ENCODE assay signal across 8 cellular contexts in genomic region chr2:84904717-84905174, GRCh38. TPM values are rescaled to one million over a fixed set of nuclear protein-coding genes. Genes with fewer than 3 reads are reported as not detected.
DNase-seq lines count a peak whose midpoint lies in the region; ATAC-seq, FAIRE-seq and TF ChIP-seq lines count a peak whose summit lies in the region.

No MANE protein-coding gene starts in this region.

- WGBS in mesendoderm (ENCODE audit: extremely low coverage, insufficient coverage, low lambda C conversion rate), result no CpG with 5 or more reads among the region's 21 CpGs
- WGBS in thyroid gland, 2 donors, result 0 to 1% methylated on average over 21 of the region's 21 CpGs

- H3K27ac Mint-ChIP-seq in T-helper 17 cell, result peak overlapping the region; percentile 84

- peaks cover 22% of the 10 kb centered on the region for H3K4me1 ChIP-seq in effector memory CD4-positive, alpha-beta T cell (ENCODE audit: control insufficient read depth, insufficient read depth, low read length, poor library complexity, severe bottlenecking)
- no peaks in the 10 kb centered on the region for H3K4me1 ChIP-seq in mesendoderm (ENCODE audit: control insufficient read depth, low read depth, low read length)
- H3K4me1 ChIP-seq in thyroid gland, result peaks cover 12 to 15% of the 10 kb centered on the region in 2 donors

- H3K36me3 ChIP-seq in effector memory CD4-positive, alpha-beta T cell (ENCODE audit: control insufficient read depth, insufficient read depth, low read length), result no peaks in the 10 kb centered on the region
- H3K36me3 ChIP-seq in mesendoderm (ENCODE audit: control insufficient read depth, insufficient read depth, low read length), result peaks cover 4% of the 10 kb centered on the region
- H3K36me3 ChIP-seq in thyroid gland, result no peaks in the 10 kb centered on the region

- peak overlapping the region; percentile 96 for H3K18ac ChIP-seq in mesendoderm (ENCODE audit: low read length)

- peaks cover 2% of the 10 kb centered on the region for H3K36me3 Mint-ChIP-seq in T-helper 17 cell (ENCODE audit: low read depth)

- no peak for TF ChIP-seq CTCF in AG09309 (IDR thresholded peaks at IDR 0.05; ENCODE audit: control insufficient read depth, insufficient read depth, low read depth, low read length, missing control alignments)
- TF ChIP-seq CTCF in thyroid gland (IDR thresholded peaks at IDR 0.05), result no peak

- H4K8ac ChIP-seq in mesendoderm (ENCODE audit: low read depth, low read length), result peak overlapping the region; percentile 98

- H3K4me1 Mint-ChIP-seq in T-helper 17 cell, result peaks cover 30% of the 10 kb centered on the region

- no peak overlapping the region for H3K23ac ChIP-seq in mesendoderm (ENCODE audit: low read length)

- intact Hi-C loops in thyroid gland (cut with DNase I), result no loop called here

- peak overlapping the region; percentile 92 for H3K4me3 Mint-ChIP-seq in T-helper 17 cell

- TF ChIP-seq POLR2A in H54 (IDR thresholded peaks at IDR 0.05; ENCODE audit: low read depth, low read length), result peak; percentile 68
- TF ChIP-seq POLR2A in thyroid gland (IDR thresholded peaks at IDR 0.05), result peak in 1 of 2 donors; percentile 75

- no peaks in the 10 kb centered on the region for H3K27me3 Mint-ChIP-seq in T-helper 17 cell

- H3K4me2 ChIP-seq in mesendoderm (ENCODE audit: low read length), result peak overlapping the region; percentile 43

- peaks cover 3% of the 10 kb centered on the region for H3K79me1 ChIP-seq in mesendoderm (ENCODE audit: low read length)

- no peak for ATAC-seq in T-helper 17 cell

- no peaks in the 10 kb centered on the region for H3K9me3 ChIP-seq in T-helper 17 cell (ENCODE audit: control insufficient read depth, low read length, poor library complexity, severe bottlenecking)
- H3K9me3 ChIP-seq in effector memory CD4-positive, alpha-beta T cell (ENCODE audit: control insufficient read depth, low read length), result no peaks in the 10 kb centered on the region
- H3K9me3 ChIP-seq in thyroid gland, result no peaks in the 10 kb centered on the region

- H2AK5ac ChIP-seq in mesendoderm (ENCODE audit: low read length), result no peak overlapping the region

- DNase-seq in AG09309 (ENCODE audit: low read depth) (no peak), H54 (ENCODE audit: insufficient read length, low spot score) (no peak), T-helper 17 cell (no peak), mesendoderm (peak; percentile 84), thyroid gland (peak; percentile 88 to 91), NCI-H526 treated with DMSO at 0.1 percent for 48 hours (lab: John Stamatoyannopoulos, UW) (no peak), germinal center (ENCODE audit: low spot score) (no peak)
- no peak for DNase-seq in effector memory CD4-positive, alpha-beta T cell

- peak overlapping the region; percentile 62 for H2BK120ac ChIP-seq in mesendoderm (ENCODE audit: low read depth, low read length)

- H3K27ac ChIP-seq in effector memory CD4-positive, alpha-beta T cell (ENCODE audit: insufficient read depth, low read length, poor library complexity, severe bottlenecking), result peak overlapping the region; percentile 77
- H3K27ac ChIP-seq in mesendoderm (ENCODE audit: low read depth, low read length), result peak overlapping the region; percentile 60
- H3K27ac ChIP-seq in thyroid gland, result peak overlapping the region; percentile 61 to 94 (median 90)

- H3K4ac ChIP-seq in mesendoderm (ENCODE audit: low read depth, low read length), result peak overlapping the region; percentile 95

- H2BK5ac ChIP-seq in mesendoderm (ENCODE audit: low read length), result no peak overlapping the region

- peak overlapping the region; percentile 77 for H3K9ac ChIP-seq in mesendoderm (ENCODE audit: low read length)

- no peak overlapping the region for H4K5ac ChIP-seq in mesendoderm (ENCODE audit: low read length)

- H3K4me3 ChIP-seq in AG09309 (ENCODE audit: control insufficient read depth, low read depth, low read length) (peak overlapping the region; percentile 72), mesendoderm (ENCODE audit: low read length) (peak overlapping the region; percentile 27), thyroid gland (replicated peaks in 1 of 3) (peak overlapping the region; percentile 79 to 96 (median 84))
- peak overlapping the region; percentile 88 for H3K4me3 ChIP-seq in effector memory CD4-positive, alpha-beta T cell (ENCODE audit: insufficient read depth, low read depth, low read length, poor library complexity, severe bottlenecking)

- H3K27me3 ChIP-seq in effector memory CD4-positive, alpha-beta T cell (replicated peaks; ENCODE audit: control insufficient read depth, insufficient read depth, low read length, poor library complexity, severe bottlenecking), result no peaks in the 10 kb centered on the region
- no peaks in the 10 kb centered on the region for H3K27me3 ChIP-seq in mesendoderm (ENCODE audit: insufficient read depth, low read length, poor library complexity)
- H3K27me3 ChIP-seq in thyroid gland, result no peaks in the 10 kb centered on the region

- FAIRE-seq in H54 (lab: Jason Lieb, UNC), result no peak

- H2BK15ac ChIP-seq in mesendoderm (replicated peaks; ENCODE audit: low read depth), result peak overlapping the region; percentile 65

- peak overlapping the region; percentile 87 for H3K56ac ChIP-seq in mesendoderm (ENCODE audit: low read length)

- H3K79me2 ChIP-seq in mesendoderm (ENCODE audit: control insufficient read depth, insufficient read depth, low read length), result peaks cover 13% of the 10 kb centered on the region

RNA-seq across cellular contexts. Expression of gene TMSB10, which starts 0.7 kb away (rescaled TPM):
- total RNA-seq in T-helper 17 cell (1,000 to 10,000 TPM; 1,429 to 1,736 TPM), thyroid gland (1,000 to 10,000 TPM in 3 of 4 donors, 100 to 1,000 TPM in 1; 958 to 1,745 (median 1,373) TPM)
- 1,538 TPM for polyA plus RNA-seq in mesendoderm (2013, experiment 1 of 2)
- polyA plus RNA-seq in mesendoderm (2013, experiment 2 of 2), result 1,586 TPM

RNA-seq across cellular contexts. Expression of gene TRABD2A, which starts 23.9 kb away (rescaled TPM):
- 10 to 100 TPM; 60.5 to 93.7 TPM for total RNA-seq in T-helper 17 cell
- polyA plus RNA-seq in mesendoderm (2013, experiment 1 of 2), result 13.4 TPM
- polyA plus RNA-seq in mesendoderm (2013, experiment 2 of 2), result 14.1 TPM
- 1 to 10 TPM in 1 of 4 donors, under 1 TPM in 1, not detected in 2; 0.20 to 1.9 TPM for total RNA-seq in thyroid gland

Comparison
In these comparisons a context has a peak if more than half of its experiments do, and no peak if none do; other contexts are left out.
1. DNase-seq: peak in mesendoderm (single experiment) and thyroid gland (2 of 2); none in AG09309 (single experiment), H54 (single experiment), T-helper 17 cell (0 of 3), effector memory CD4-positive, alpha-beta T cell (0 of 3), NCI-H526 treated with DMSO at 0.1 percent for 48 hours (single experiment) and germinal center (single experiment).
2. H3K4me3 ChIP-seq: peak in every context shown above with its lines; median percentile 88 in effector memory CD4-positive, alpha-beta T cell; 84 in thyroid gland; 72 in AG09309; 27 in mesendoderm.
3. RNA of gene TRABD2A, which starts 23.9 kb away (total RNA-seq): 60.5 to 93.7 TPM in T-helper 17 cell; 0.20 to 1.9 TPM in thyroid gland; every median in the first group is over 10 times any median in the second.
4. Peak in every context shown above with its lines, with median percentiles within 50 percentile points of each other: H3K27ac ChIP-seq.